8 cellular contexts compared by ENCODE assay signal in genomic region chr7:95476904-95477594, GRCh38. TPM values are rescaled to one million over a fixed set of nuclear protein-coding genes. Genes with fewer than 3 reads are reported as not detected.
DNase-seq lines count a peak whose midpoint lies in the region; ATAC-seq and TF ChIP-seq lines count a peak whose summit lies in the region.

No MANE protein-coding gene starts in this region.

- H3K79me1 ChIP-seq in IMR-90 (ENCODE audit: low read depth in 1 of 2, low read length in 2 of 2), result no peaks in the 10 kb centered on the region

- no peak overlapping the region for H4K8ac ChIP-seq in IMR-90 (ENCODE audit: low read depth in 2 of 2, low read length in 2 of 2)

- no peak overlapping the region for H2BK120ac ChIP-seq in IMR-90 (ENCODE audit: low read depth, low read length)

- H3K4me3 ChIP-seq in IMR-90 (ENCODE audit: insufficient read depth, low read depth, low read length), result no peak overlapping the region
- H3K4me3 ChIP-seq in OCI-LY1 (ENCODE audit: low read depth, low read length, poor library complexity, severe bottlenecking), result no peak overlapping the region
- no peak overlapping the region for H3K4me3 ChIP-seq in neutrophil (ENCODE audit: low read depth in 1 of 2, low read length in 1 of 2)
- H3K4me3 ChIP-seq in vagina, result no peak overlapping the region

- WGBS in IMR-90 (ENCODE audit: extremely low coverage in 2 of 2, insufficient read length in 1 of 2), 2 experiments, result no CpG with 5 or more reads among the region's 11 CpGs

- peak; percentile 51 for DNase-seq in DMS 273 treated with DMSO at 0.1 percent for 48 hours (lab: John Stamatoyannopoulos, UW)
- DNase-seq in IMR-90, result peak; percentile 69
- DNase-seq in activated T-helper 1 cell treated with Interleukin-2 at 50 U/mL for 16 hours (ENCODE audit: low read depth), result peak; percentile 2
- DNase-seq in fibroblast of the conjunctiva (ENCODE audit: low read depth), result peak; percentile 53
- no peak for DNase-seq in vagina (ENCODE audit: extremely low spot score in 2 of 2)

- no peak overlapping the region for H3K18ac ChIP-seq in IMR-90 (ENCODE audit: low read depth, low read length)

- peak; percentile 82 for TF ChIP-seq RAD21 in IMR-90 (IDR thresholded peaks at IDR 0.05; ENCODE audit: low read length)

- peak; percentile 57 for ATAC-seq in GM21526 (IDR thresholded peaks at IDR 0.05; ENCODE audit: low FRiP score, unreplicated experiment)
- peak; percentile 87 for ATAC-seq in IMR-90 (ENCODE audit: low read depth)

- no peak overlapping the region for H3K9ac ChIP-seq in IMR-90 (ENCODE audit: low read depth, low read length)
- H3K9ac ChIP-seq in OCI-LY1 (ENCODE audit: low read length), result no peak overlapping the region

- TF ChIP-seq POLR2A in IMR-90 (IDR thresholded peaks at IDR 0.05; ENCODE audit: low read depth, low read length) (no peak), vagina (IDR thresholded peaks at IDR 0.05) (no peak)

- H2AFZ ChIP-seq in IMR-90 (replicated peaks; ENCODE audit: low read length, poor library complexity) (no peak overlapping the region), OCI-LY1 (ENCODE audit: low read length) (peak overlapping the region; percentile 45)

- no peak overlapping the region for H3K56ac ChIP-seq in IMR-90 (ENCODE audit: extremely low read depth, insufficient read depth, low read length)

- no peak overlapping the region for H4K5ac ChIP-seq in IMR-90 (ENCODE audit: low read depth, low read length)

- H2BK15ac ChIP-seq in IMR-90 (ENCODE audit: low read depth, low read length), result no peak overlapping the region

- H3K9me2 ChIP-seq in OCI-LY1 (ENCODE audit: low read depth, low read length), result no peaks in the 10 kb centered on the region

- TF ChIP-seq CTCF in IMR-90 (conservative IDR thresholded peaks at IDR 0.05; ENCODE audit: low read depth, low read length), result peak; percentile 80
- TF ChIP-seq CTCF in OCI-LY1 (IDR thresholded peaks at IDR 0.05; ENCODE audit: low read length), result peak; percentile 90
- TF ChIP-seq CTCF in neutrophil (IDR thresholded peaks at IDR 0.05), result peak; percentile 13
- peak; percentile 41 to 74 (median 63) for TF ChIP-seq CTCF in vagina (IDR thresholded peaks at IDR 0.05)

- no peak overlapping the region for H2AK9ac ChIP-seq in IMR-90 (replicated peaks; ENCODE audit: low read depth, low read length, poor library complexity)

- H3K4me2 ChIP-seq in IMR-90 (ENCODE audit: low read depth, low read length) (no peak overlapping the region), OCI-LY1 (ENCODE audit: low read length) (no peak overlapping the region)

- in situ Hi-C loops in IMR-90 (cut with MboI; ENCODE audit: low sequenced_read_pairs), result loop anchor here (10.0 to 25.0 kb wide), 3 partner anchors 282 to 1190 kb away; no protein-coding TSS in a partner anchor

- no peak overlapping the region for H2BK20ac ChIP-seq in IMR-90 (ENCODE audit: low read depth, low read length)

- no peak overlapping the region for H3K27ac ChIP-seq in IMR-90 (ENCODE audit: insufficient read depth, low read length)
- no peak overlapping the region for H3K27ac ChIP-seq in OCI-LY1 (ENCODE audit: low read depth, low read length, poor library complexity, severe bottlenecking)
- no peak overlapping the region for H3K27ac ChIP-seq in neutrophil
- H3K27ac ChIP-seq in vagina, result no peak overlapping the region

- intact Hi-C loops in IMR-90 (cut with micrococcal nuclease) (loop anchor here (1.0 to 5.0 kb wide), 5 partner anchors 120 to 1028 kb away; no protein-coding TSS in a partner anchor), vagina (cut with DNase I) (no loop called here)

- CTCF ChIA-PET in IMR-90 (lab: Yijun Ruan, JAX), result interaction anchor here (0.5 to 2.3 kb wide), 19 partner anchors 8 to 1188 kb away, joined by 3 to 12 read pairs (median 3); partner anchors contain the start of gene ASB4

- H3K27me3 ChIP-seq in IMR-90 (ENCODE audit: control insufficient read depth, insufficient read depth, low read length) (peaks cover 16% of the 10 kb centered on the region), OCI-LY1 (ENCODE audit: insufficient read depth, low read length) (no peaks in the 10 kb centered on the region), neutrophil (no peaks in the 10 kb centered on the region), vagina (no peaks in the 10 kb centered on the region)

- POLR2A ChIA-PET in IMR-90 (lab: Charles Lee; ENCODE audit: unreplicated experiment), result interaction anchor here (0.6 kb wide), 1 partner anchor 702 kb away, joined by 3 read pairs; no protein-coding TSS in a partner anchor

- H2BK5ac ChIP-seq in IMR-90 (ENCODE audit: low read depth, low read length, poor library complexity, severe bottlenecking), result no peak overlapping the region

- no peak overlapping the region for H4K91ac ChIP-seq in IMR-90 (ENCODE audit: insufficient read depth, low read depth, low read length)

- no peak overlapping the region for H3K14ac ChIP-seq in IMR-90 (replicated peaks; ENCODE audit: low read depth, low read length)

- H2AK5ac ChIP-seq in IMR-90 (ENCODE audit: low read depth, low read length), result no peak overlapping the region

- no TSS peak for BruUV-seq in IMR-90 (replicated peaks; lab: Mats Ljungman, UMichigan)

- dilution Hi-C loops in IMR-90 (cut with HindIII; ENCODE audit: low sequenced_read_pairs, unreplicated experiment), result no loop called here

- H3K36me3 ChIP-seq in IMR-90 (ENCODE audit: control insufficient read depth, insufficient read depth, low read length), result no peaks in the 10 kb centered on the region
- no peaks in the 10 kb centered on the region for H3K36me3 ChIP-seq in OCI-LY1 (ENCODE audit: insufficient read depth, low read length)
- no peaks in the 10 kb centered on the region for H3K36me3 ChIP-seq in neutrophil
- H3K36me3 ChIP-seq in vagina, result no peaks in the 10 kb centered on the region

- no peaks in the 10 kb centered on the region for H3K9me3 ChIP-seq in IMR-90 (ENCODE audit: control insufficient read depth, insufficient read depth, low read length)
- H3K9me3 ChIP-seq in OCI-LY1 (ENCODE audit: low read length), result no peaks in the 10 kb centered on the region
- H3K9me3 ChIP-seq in neutrophil, result no peaks in the 10 kb centered on the region
- no peaks in the 10 kb centered on the region for H3K9me3 ChIP-seq in vagina

- no peaks in the 10 kb centered on the region for H3K79me2 ChIP-seq in OCI-LY1 (ENCODE audit: insufficient read depth, low read length)

- no peaks in the 10 kb centered on the region for H3F3A ChIP-seq in OCI-LY1 (ENCODE audit: insufficient read depth, low read length)

- no peak overlapping the region for H3K4ac ChIP-seq in IMR-90 (ENCODE audit: low read depth, low read length)

- H3K23ac ChIP-seq in IMR-90 (ENCODE audit: low read depth, low read length), result no peak overlapping the region

- no peaks in the 10 kb centered on the region for H4K20me1 ChIP-seq in IMR-90 (ENCODE audit: insufficient read depth, low read length)
- H4K20me1 ChIP-seq in OCI-LY1 (ENCODE audit: insufficient read depth, low read length), result no peaks in the 10 kb centered on the region

- H3K4me1 ChIP-seq in IMR-90 (ENCODE audit: control insufficient read depth, insufficient read depth, low read length) (no peaks in the 10 kb centered on the region), OCI-LY1 (ENCODE audit: insufficient read depth, low read length, severe bottlenecking) (peaks cover 12% of the 10 kb centered on the region), neutrophil (ENCODE audit: control insufficient read depth in 1 of 2, insufficient read depth in 1 of 2, low read depth in 1 of 2, low read length in 1 of 2) (no peaks in the 10 kb centered on the region), vagina (no peaks in the 10 kb centered on the region)

- H3K9me1 ChIP-seq in IMR-90 (ENCODE audit: insufficient read depth, low read length), result no peaks in the 10 kb centered on the region

TF ChIP-seq in IMR-90, 13 proteins besides CTCF, POLR2A, EP300 and RAD21:
- TF ChIP-seq SMC3 (IDR thresholded peaks at IDR 0.05; ENCODE audit: low read depth, low read length), result peak; percentile 73
- TF ChIP-seq BHLHE40 (IDR thresholded peaks at IDR 0.05; ENCODE audit: low read depth, low read length), result peak; percentile 77; the same call in 1 of the 2 replicates
- no peak for TF ChIP-seq FOS (IDR thresholded peaks at IDR 0.05; ENCODE audit: low read depth, low read length)

RNA-seq across cellular contexts. Expression of gene ASB4, which starts 8.7 kb away (rescaled TPM):
- total RNA-seq in IMR-90 (2012; rRNA removed), result not detected in 2 replicates
- polyA plus RNA-seq in IMR-90 (2012; rRNA removed), result not detected in 2 replicates
- polyA plus RNA-seq in IMR-90 (2012; cell fraction: cytosol; rRNA removed), result not detected in 2 replicates
- polyA plus RNA-seq in IMR-90 (2012; cell fraction: nucleus; rRNA removed; ENCODE audit: low replicate concordance), result not detected in 2 replicates
- 0.25 TPM for total RNA-seq in vagina

RNA-seq across cellular contexts. Expression of gene PON2, which starts 42.2 kb away (rescaled TPM):
- total RNA-seq in IMR-90 (2012; rRNA removed) (36.2 and 49.7 TPM in 2 replicates), vagina (77.3 TPM)
- 52.3 and 65.7 TPM in 2 replicates for polyA plus RNA-seq in IMR-90 (2012; rRNA removed)
- polyA plus RNA-seq in IMR-90 (2012; cell fraction: cytosol; rRNA removed), result 20.8 and 27.6 TPM in 2 replicates
- 23.0 and 92.4 TPM in 2 replicates for polyA plus RNA-seq in IMR-90 (2012; cell fraction: nucleus; rRNA removed; ENCODE audit: low replicate concordance)

Comparison
In these comparisons a context has a peak if more than half of its experiments do, and no peak if none do; other contexts are left out.
1. DNase-seq: peak in DMS 273 treated with DMSO at 0.1 percent for 48 hours (single experiment), IMR-90 (single experiment), activated T-helper 1 cell treated with Interleukin-2 at 50 U/mL for 16 hours (single experiment) and fibroblast of the conjunctiva (single experiment); none in vagina (0 of 2).
2. CTCF ChIP-seq: peak in every context shown above with its lines; median percentile 90 in OCI-LY1; 80 in IMR-90; 63 in vagina; 13 in neutrophil.